In genomic region chr11:47127213-47127612, GRCh38 we compare ENCODE assay signal across 20 cellular contexts.
"Had no signal": no experiment of that assay in that cellular context is flagged by ENCODE, and none has a peak within 500 bp of the region (broad histone marks: within the 10 kb centered on the region; RNA-seq: fewer than 3 reads in every experiment).

No MANE protein-coding gene starts in this region.

- H3K4me3 Mint-ChIP-seq: activated CD4-positive, alpha-beta memory T cell treated with anti-CD3 and anti-CD28 coated beads, Interleukin-2, amount 10 ng/mL, durations not matched to agents 7 days and 5 days; activated CD8-positive, alpha-beta memory T cell treated with anti-CD3 and anti-CD28 coated beads, Interleukin-2, amount 10 ng/mL, durations not matched to agents 7 days and 5 days; activated naive CD8-positive, alpha-beta T cell treated with anti-CD3 and anti-CD28 coated beads, Interleukin-2, amount 10 ng/mL, durations not matched to agents 7 days and 5 days; activated T-helper 17 cell treated with anti-CD3 and anti-CD28 coated beads, Interleukin-2, amount 50 U/mL, for 72 hours; naive thymus-derived CD4-positive, alpha-beta T cell; stimulated activated naive CD8-positive, alpha-beta T cell treated with anti-CD3 and anti-CD28 coated beads, Interleukin-15, Interleukin-2, amounts not matched to agents 100 ng/mL and 50 ng/mL, for 24 hours had no signal

- H3K4me3 ChIP-seq: dorsolateral prefrontal cortex, hepatocyte, psoas muscle, transverse colon, uterus had no signal

- H3K27me3 Mint-ChIP-seq: activated CD4-positive, alpha-beta memory T cell treated with anti-CD3 and anti-CD28 coated beads, Interleukin-2, amount 10 ng/mL, durations not matched to agents 7 days and 5 days; activated CD8-positive, alpha-beta memory T cell treated with anti-CD3 and anti-CD28 coated beads, Interleukin-2, amount 10 ng/mL, durations not matched to agents 7 days and 5 days; activated naive CD8-positive, alpha-beta T cell treated with anti-CD3 and anti-CD28 coated beads, Interleukin-2, amount 10 ng/mL, durations not matched to agents 7 days and 5 days; activated T-helper 17 cell treated with anti-CD3 and anti-CD28 coated beads, Interleukin-2, amount 50 U/mL, for 72 hours; naive thymus-derived CD4-positive, alpha-beta T cell; stimulated activated naive CD8-positive, alpha-beta T cell treated with anti-CD3 and anti-CD28 coated beads, Interleukin-15, Interleukin-2, amounts not matched to agents 100 ng/mL and 50 ng/mL, for 24 hours had no signal

- H3K4me1 Mint-ChIP-seq: activated CD4-positive, alpha-beta memory T cell treated with anti-CD3 and anti-CD28 coated beads, Interleukin-2, amount 10 ng/mL, durations not matched to agents 7 days and 5 days; activated naive CD8-positive, alpha-beta T cell treated with anti-CD3 and anti-CD28 coated beads, Interleukin-2, amount 10 ng/mL, durations not matched to agents 7 days and 5 days; activated T-helper 17 cell treated with anti-CD3 and anti-CD28 coated beads, Interleukin-2, amount 50 U/mL, for 72 hours had no signal

- DNase-seq: activated CD4-positive, alpha-beta memory T cell treated with anti-CD3 and anti-CD28 coated beads, Interleukin-2, amount 10 ng/mL, durations not matched to agents 7 days and 5 days; activated CD4-positive, alpha-beta T cell treated with anti-CD3 and anti-CD28 coated beads for 48 hours; activated CD4-positive, CD25-positive, alpha-beta regulatory T cell; activated CD8-positive, alpha-beta memory T cell treated with anti-CD3 and anti-CD28 coated beads, Interleukin-2, amount 10 ng/mL, durations not matched to agents 7 days and 5 days; activated naive CD4-positive, alpha-beta T cell treated with Interleukin-2 at 50 U/mL for 16 hours; activated naive CD8-positive, alpha-beta T cell treated with anti-CD3 and anti-CD28 coated beads, Interleukin-2, amount 10 ng/mL, durations not matched to agents 7 days and 5 days; brain microvascular endothelial cell; central memory CD4-positive, alpha-beta T cell; dorsolateral prefrontal cortex; foreskin fibroblast; mesenchymal stem cell; naive thymus-derived CD4-positive, alpha-beta T cell; psoas muscle; right cardiac atrium; transverse colon; uterus had no signal

- H3K27ac ChIP-seq: brain microvascular endothelial cell, dorsolateral prefrontal cortex, epithelial cell of prostate, hepatocyte, psoas muscle, transverse colon, uterus had no signal

- H3K4me1 ChIP-seq: psoas muscle, uterus had no signal

- H3K36me3 ChIP-seq: brain microvascular endothelial cell, transverse colon, uterus had no signal

- H3K9me3 ChIP-seq: psoas muscle, transverse colon, uterus had no signal

- H3K27ac Mint-ChIP-seq: activated CD4-positive, alpha-beta memory T cell treated with anti-CD3 and anti-CD28 coated beads, Interleukin-2, amount 10 ng/mL, durations not matched to agents 7 days and 5 days; activated CD8-positive, alpha-beta memory T cell treated with anti-CD3 and anti-CD28 coated beads, Interleukin-2, amount 10 ng/mL, durations not matched to agents 7 days and 5 days; activated naive CD8-positive, alpha-beta T cell treated with anti-CD3 and anti-CD28 coated beads, Interleukin-2, amount 10 ng/mL, durations not matched to agents 7 days and 5 days; activated T-helper 17 cell treated with anti-CD3 and anti-CD28 coated beads, Interleukin-2, amount 50 U/mL, for 72 hours; stimulated activated naive CD8-positive, alpha-beta T cell treated with anti-CD3 and anti-CD28 coated beads, Interleukin-15, Interleukin-2, amounts not matched to agents 100 ng/mL and 50 ng/mL, for 24 hours had no signal

- H3K36me3 Mint-ChIP-seq: activated CD8-positive, alpha-beta memory T cell treated with anti-CD3 and anti-CD28 coated beads, Interleukin-2, amount 10 ng/mL, durations not matched to agents 7 days and 5 days; activated naive CD8-positive, alpha-beta T cell treated with anti-CD3 and anti-CD28 coated beads, Interleukin-2, amount 10 ng/mL, durations not matched to agents 7 days and 5 days had no signal

- H3K9me3 Mint-ChIP-seq: activated CD4-positive, alpha-beta memory T cell treated with anti-CD3 and anti-CD28 coated beads, Interleukin-2, amount 10 ng/mL, durations not matched to agents 7 days and 5 days; activated naive CD8-positive, alpha-beta T cell treated with anti-CD3 and anti-CD28 coated beads, Interleukin-2, amount 10 ng/mL, durations not matched to agents 7 days and 5 days; activated T-helper 17 cell treated with anti-CD3 and anti-CD28 coated beads, Interleukin-2, amount 50 U/mL, for 72 hours; naive thymus-derived CD4-positive, alpha-beta T cell; stimulated activated naive CD8-positive, alpha-beta T cell treated with anti-CD3 and anti-CD28 coated beads, Interleukin-15, Interleukin-2, amounts not matched to agents 100 ng/mL and 50 ng/mL, for 24 hours had no signal

- H3K79me2 ChIP-seq: hepatocyte had no signal

- ATAC-seq: activated CD8-positive, alpha-beta memory T cell treated with anti-CD3 and anti-CD28 coated beads, Interleukin-2, amount 10 ng/mL, durations not matched to agents 7 days and 5 days; activated T-helper 17 cell treated with anti-CD3 and anti-CD28 coated beads, Interleukin-2, amount 50 U/mL, for 72 hours; naive thymus-derived CD4-positive, alpha-beta T cell; psoas muscle; right cardiac atrium had no signal

- H3K4me2 ChIP-seq: hepatocyte had no signal

- H2AFZ ChIP-seq: hepatocyte had no signal
